9 cellular contexts compared by ENCODE assay signal in the genomic region with DNA sequence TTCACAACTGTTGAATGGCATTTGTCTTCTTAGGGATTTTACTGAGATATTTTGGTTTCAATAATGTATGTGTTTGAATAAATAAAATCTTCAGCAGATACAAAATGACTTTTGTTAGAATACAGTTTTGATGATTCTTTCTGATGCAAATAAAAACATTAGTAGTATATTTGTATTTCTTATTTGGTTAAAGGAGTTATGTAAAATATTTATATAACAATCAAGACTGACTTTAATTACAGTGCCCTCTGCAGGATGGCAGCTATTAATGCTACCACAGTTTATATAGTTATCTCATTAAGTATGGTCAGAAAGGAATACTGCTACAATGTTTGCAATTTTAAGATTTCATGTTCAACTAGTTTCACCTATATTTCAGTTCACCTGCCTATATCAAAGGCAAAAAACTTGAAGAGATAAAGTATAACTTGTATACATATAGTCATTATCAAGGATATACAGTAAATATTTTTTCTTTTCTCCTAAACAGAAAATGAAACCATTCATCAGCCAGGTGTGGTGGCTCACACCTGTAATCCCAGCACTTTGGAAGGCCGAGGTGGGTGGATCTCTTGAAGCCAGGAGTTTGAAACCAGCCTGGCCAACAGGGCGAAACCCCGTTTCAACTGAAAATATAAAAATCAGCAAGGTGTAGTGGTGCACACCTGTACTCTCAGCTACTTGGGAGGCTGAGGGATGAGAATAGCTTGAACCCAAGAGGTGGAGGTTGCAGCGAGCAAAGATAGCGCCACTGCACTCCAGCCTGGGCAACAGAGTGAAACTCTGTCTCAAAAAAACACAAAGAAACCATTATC.
A peak's percentile ranks its signal among the peaks of the same experiment; 100 is the strongest.
DNase-seq lines count a peak whose midpoint lies in the region; ATAC-seq, FAIRE-seq and TF ChIP-seq lines count a peak whose summit lies in the region.
"Had no signal": no experiment of that assay in that cellular context is flagged by ENCODE, and none has a peak within 500 bp of the region (broad histone marks: within the 10 kb centered on the region; RNA-seq: fewer than 3 reads in every experiment).

No MANE protein-coding gene starts in this region.

- TF ChIP-seq CTCF in C4-2B (conservative IDR thresholded peaks at IDR 0.05) (peak; percentile 77), GM20000 (IDR thresholded peaks at IDR 0.05; ENCODE audit: extremely low read depth, missing control alignments) (peak; percentile 18)

- no peaks in the 10 kb centered on the region for H3K27me3 ChIP-seq in adipocyte (replicated peaks; ENCODE audit: control insufficient read depth, insufficient read depth, low read length)

- FAIRE-seq in H54 (lab: Jason Lieb, UNC): no peak

- TF ChIP-seq POLR2A in H54 (IDR thresholded peaks at IDR 0.05; ENCODE audit: low read depth, low read length): no peak

- H3K36me3 ChIP-seq in adipocyte (ENCODE audit: control insufficient read depth, insufficient read depth, low read length, severe bottlenecking): peaks cover 53% of the 10 kb centered on the region

- ATAC-seq in HG02938 (IDR thresholded peaks at IDR 0.05; ENCODE audit: unreplicated experiment): no peak

- H3K9me3 ChIP-seq in adipocyte (ENCODE audit: control insufficient read depth, low read length): no peaks in the 10 kb centered on the region

- no peak overlapping the region for H3K27ac ChIP-seq in C4-2B

- H3K4me3 ChIP-seq in adipocyte (ENCODE audit: low read length): no peak overlapping the region

- DNase-seq in GM20000 (ENCODE audit: low spot score) (no peak), adipocyte (ENCODE audit: low read depth) (peak; percentile 65), left kidney (ENCODE audit: low read depth, low spot score) (peak; percentile 10), NCI-H524 treated with DMSO at 0.1 percent for 48 hours (lab: John Stamatoyannopoulos, UW) (no peak), H54 (ENCODE audit: insufficient read length, low spot score) (no peak), GOT3 (lab: John Stamatoyannopoulos, UW) (no peak)
- DNase-seq: left cardiac atrium had no signal

- no peak overlapping the region for H3K9ac ChIP-seq in adipocyte (ENCODE audit: low read length)

- H3K4me1 ChIP-seq in adipocyte (ENCODE audit: control insufficient read depth, insufficient read depth, low read length): no peaks in the 10 kb centered on the region

Comparison
In these comparisons a context has a peak if more than half of its experiments do, and no peak if none do; other contexts are left out.
1. DNase-seq: peak in adipocyte (single experiment) and left kidney (single experiment); none in GM20000 (single experiment), NCI-H524 treated with DMSO at 0.1 percent for 48 hours (single experiment), H54 (single experiment) and GOT3 (single experiment).